25 cellular contexts compared by ENCODE assay signal in the genomic region with DNA sequence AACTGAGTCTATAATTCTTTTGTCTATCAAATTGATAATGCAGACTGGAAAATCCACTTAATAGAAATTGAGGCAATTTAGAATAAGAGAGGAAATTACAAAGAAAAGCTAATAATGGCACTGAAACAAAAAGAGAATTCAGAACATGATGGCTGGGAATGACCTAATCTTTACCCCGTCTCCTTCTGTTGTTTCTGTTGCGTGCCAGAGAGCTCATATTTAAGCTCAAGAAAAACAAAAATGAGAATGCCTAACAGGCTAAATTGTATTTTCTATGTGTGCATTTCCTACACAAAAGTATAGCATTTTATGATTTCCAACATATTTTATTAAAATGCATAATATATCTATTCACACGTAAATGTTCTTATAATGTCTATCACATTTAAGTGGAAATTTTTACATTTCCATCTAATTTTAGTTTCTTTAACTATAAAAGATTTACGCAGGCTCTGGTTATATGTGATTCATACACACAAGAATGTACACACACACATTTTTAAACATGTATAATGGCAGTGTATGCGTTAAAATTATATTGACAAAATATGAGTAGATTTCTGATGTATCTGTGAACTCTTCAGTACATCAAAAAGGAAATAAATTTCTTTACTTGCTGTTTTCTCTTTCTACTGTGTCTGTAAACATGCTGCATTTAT.
DNase-seq lines count a peak whose midpoint lies in the region; ATAC-seq and TF ChIP-seq lines count a peak whose summit lies in the region.
"Had no signal": no experiment of that assay in that cellular context is flagged by ENCODE, and none has a peak within 500 bp of the region (broad histone marks: within the 10 kb centered on the region; RNA-seq: fewer than 3 reads in every experiment).

No MANE protein-coding gene starts in this region.

- H2AFZ ChIP-seq in Karpas-422 (ENCODE audit: low read length): peak overlapping the region; percentile 54; the same call in 1 of the 2 replicates

- H3K79me2 ChIP-seq in Karpas-422 (ENCODE audit: low read length): no peaks in the 10 kb centered on the region

- no peak overlapping the region for H3K4me3 ChIP-seq in BLaER1
- no peak overlapping the region for H3K4me3 ChIP-seq in Karpas-422 (ENCODE audit: low read length)
- no peak overlapping the region for H3K4me3 ChIP-seq in astrocyte of the spinal cord (ENCODE audit: low read depth, low read length)
- H3K4me3 ChIP-seq: dorsolateral prefrontal cortex, HAP-1, thoracic aorta had no signal

- DNase-seq in Karpas-422: no peak
- peak; percentile 59 for DNase-seq in astrocyte of the spinal cord (ENCODE audit: low read depth, low spot score)
- DNase-seq in globus pallidus (ENCODE audit: low spot score): peak; percentile 31
- no peak for DNase-seq in A172 (ENCODE audit: low spot score)
- DNase-seq: activated CD4-positive, alpha-beta T cell treated with anti-CD3 and anti-CD28 coated beads, Interleukin-2, amount 50 U/mL, for 1 hour; activated naive CD4-positive, alpha-beta T cell treated with anti-CD3 and anti-CD28 coated beads for 36 hours; amygdala; CD8-positive, alpha-beta memory T cell; DMS153; dorsolateral prefrontal cortex; GDM1; glutamatergic neuron; natural killer cell; NCI-H524 treated with DMSO at 0.1 percent for 48 hours; occipital lobe; SHP77 treated with DMSO at 0.1 percent for 48 hours; stimulated activated naive CD8-positive, alpha-beta T cell treated with anti-CD3 and anti-CD28 coated beads, Interleukin-15, Interleukin-2, amounts not matched to agents 100 U/mL and 50 U/mL, for 24 hours; T1000; WERI-Rb-1 had no signal

- H3K9ac ChIP-seq in BLaER1: no peak overlapping the region
- no peak overlapping the region for H3K9ac ChIP-seq in Karpas-422 (ENCODE audit: low read length)

- H3K4me1 ChIP-seq in BLaER1: peaks cover 52% of the 10 kb centered on the region
- H3K4me1 ChIP-seq in Karpas-422 (ENCODE audit: low read length): no peaks in the 10 kb centered on the region; the same call in 1 of the 2 replicates

- ATAC-seq in HG02678 (IDR thresholded peaks at IDR 0.05; ENCODE audit: unreplicated experiment) (no peak), GM19452 (IDR thresholded peaks at IDR 0.05; ENCODE audit: unreplicated experiment) (no peak), HG02981 (IDR thresholded peaks at IDR 0.05; ENCODE audit: unreplicated experiment) (no peak)
- ATAC-seq: natural killer cell; stimulated activated naive CD8-positive, alpha-beta T cell treated with anti-CD3 and anti-CD28 coated beads, Interleukin-15, Interleukin-2, amounts not matched to agents 100 U/mL and 50 U/mL, for 24 hours had no signal

- H4K20me1 ChIP-seq in BLaER1 (no peaks in the 10 kb centered on the region), Karpas-422 (ENCODE audit: insufficient read depth, low read depth, low read length) (no peaks in the 10 kb centered on the region)

- H3K36me3 ChIP-seq in BLaER1 (no peaks in the 10 kb centered on the region), Karpas-422 (ENCODE audit: insufficient read depth, low read length) (no peaks in the 10 kb centered on the region)
- H3K36me3 ChIP-seq: HAP-1, thoracic aorta, WERI-Rb-1 had no signal

- H3K27ac ChIP-seq in BLaER1 (peak overlapping the region; percentile 66), Karpas-422 (ENCODE audit: low read length) (no peak overlapping the region)
- H3K27ac ChIP-seq: dorsolateral prefrontal cortex, thoracic aorta, WERI-Rb-1 had no signal

- no peak for TF ChIP-seq CTCF in astrocyte of the spinal cord (IDR thresholded peaks at IDR 0.05; ENCODE audit: low read depth, low read length)

- H3K27me3 ChIP-seq in BLaER1: no peaks in the 10 kb centered on the region
- H3K27me3 ChIP-seq in Karpas-422 (ENCODE audit: low read length): no peaks in the 10 kb centered on the region
- H3K27me3 ChIP-seq: dorsolateral prefrontal cortex had no signal

- no peaks in the 10 kb centered on the region for H3K9me2 ChIP-seq in Karpas-422 (replicated peaks; ENCODE audit: insufficient read depth, low read length)

- H3K9me3 ChIP-seq in BLaER1 (peaks cover 18% of the 10 kb centered on the region), Karpas-422 (ENCODE audit: low read length) (no peaks in the 10 kb centered on the region)
- H3K9me3 ChIP-seq: HAP-1, thoracic aorta had no signal

- in situ Hi-C loops in astrocyte of the spinal cord (cut with HindIII; ENCODE audit: low sequenced_read_pairs): no loop called here

- H3K4me2 ChIP-seq in BLaER1: peak overlapping the region; percentile 79
- H3K4me2 ChIP-seq in Karpas-422 (ENCODE audit: low read depth, low read length, poor library complexity, severe bottlenecking): no peak overlapping the region

Comparison
In these comparisons a context has a peak if more than half of its experiments do, and no peak if none do; other contexts are left out.
1. DNase-seq: peak in astrocyte of the spinal cord (single experiment) and globus pallidus (single experiment); none in Karpas-422 (single experiment) and A172 (single experiment).